Comparison of ENCODE assay signal across 25 cellular contexts in genomic region chr6:113696960-113697359, GRCh38.
DNase-seq lines count a peak whose midpoint lies in the region; ATAC-seq, FAIRE-seq and TF ChIP-seq lines count a peak whose summit lies in the region.
"Had no signal": no experiment of that assay in that cellular context is flagged by ENCODE, and none has a peak within 500 bp of the region (broad histone marks: within the 10 kb centered on the region; RNA-seq: fewer than 3 reads in every experiment).

No MANE protein-coding gene starts in this region.

- no peak overlapping the region for H2BK12ac ChIP-seq in mesenchymal stem cell (ENCODE audit: low read length in 2 of 2)

- TF ChIP-seq POLR2A in GM12891 (IDR thresholded peaks at IDR 0.05; ENCODE audit: low read depth, low read length) = no peak

- H3K27me3 Mint-ChIP-seq in activated CD8-positive, alpha-beta T cell treated with anti-CD3 and anti-CD28 coated beads for 36 hours = peaks cover 1% of the 10 kb centered on the region
- H3K27me3 Mint-ChIP-seq: activated CD4-positive, alpha-beta T cell treated with anti-CD3 and anti-CD28 coated beads, Interleukin-2, amount 10 ng/mL, durations not matched to agents 7 days and 5 days had no signal

- H3K27ac Mint-ChIP-seq in activated CD8-positive, alpha-beta T cell treated with anti-CD3 and anti-CD28 coated beads for 36 hours = no peak overlapping the region
- H3K27ac Mint-ChIP-seq: activated CD4-positive, alpha-beta T cell treated with anti-CD3 and anti-CD28 coated beads, Interleukin-2, amount 10 ng/mL, durations not matched to agents 7 days and 5 days; CD4-positive, CD25-positive, alpha-beta regulatory T cell; GM23338; nephron progenitor cell had no signal

- DNase-seq in GM12891 (ENCODE audit: insufficient read length, low spot score) = no peak
- DNase-seq in HL-60 (ENCODE audit: low read depth in 1 of 2, low spot score in 1 of 2) = no peak
- peak; percentile 83 for DNase-seq in SIG-M5 treated with dmso at 0.1 percent for 504 hours (lab: John Stamatoyannopoulos, UW; ENCODE audit: unreplicated experiment)
- DNase-seq in mesenchymal stem cell = no peak
- no peak for DNase-seq in SW480 (ENCODE audit: low spot score)
- DNase-seq in activated CD8-positive, alpha-beta T cell treated with anti-CD3 and anti-CD28 coated beads for 36 hours = no peak
- DNase-seq in NCI-H2227 treated with DMSO at 0.1 percent for 48 hours (lab: John Stamatoyannopoulos, UW) = no peak
- DNase-seq: ACHN; activated CD4-positive, alpha-beta T cell treated with anti-CD3 and anti-CD28 coated beads, Interleukin-2, amount 10 ng/mL, durations not matched to agents 7 days and 5 days; activated CD8-positive, alpha-beta memory T cell treated with anti-CD3 and anti-CD28 coated beads, Interleukin-2, amount 50 U/mL, for 48 hours; activated gamma-delta T cell; amygdala; CD4-positive, CD25-positive, alpha-beta regulatory T cell; central memory CD4-positive, alpha-beta T cell; effector CD4-positive, alpha-beta T cell; esophagus squamous epithelium; glutamatergic neuron; midbrain; NCI-H1694 treated with DMSO at 0.1 percent for 48 hours; nephron progenitor cell; stimulated activated CD4-positive, alpha-beta T cell treated with anti-CD3 and anti-CD28 coated beads, Interleukin-4, amount 100 ng/mL, for 24 hours; uterus had no signal

- no peak overlapping the region for H3K23ac ChIP-seq in mesenchymal stem cell (ENCODE audit: low read length in 2 of 2)

- no peak overlapping the region for H3K4me3 Mint-ChIP-seq in activated CD8-positive, alpha-beta T cell treated with anti-CD3 and anti-CD28 coated beads for 36 hours
- H3K4me3 Mint-ChIP-seq: activated CD4-positive, alpha-beta T cell treated with anti-CD3 and anti-CD28 coated beads, Interleukin-2, amount 10 ng/mL, durations not matched to agents 7 days and 5 days; CD4-positive, CD25-positive, alpha-beta regulatory T cell; GM23338; nephron progenitor cell had no signal

- H3K36me3 Mint-ChIP-seq in activated CD8-positive, alpha-beta T cell treated with anti-CD3 and anti-CD28 coated beads for 36 hours (ENCODE audit: low read depth) = no peaks in the 10 kb centered on the region
- H3K36me3 Mint-ChIP-seq: CD4-positive, CD25-positive, alpha-beta regulatory T cell had no signal

- H2AK5ac ChIP-seq in mesenchymal stem cell (ENCODE audit: low read length, severe bottlenecking) = no peak overlapping the region

- H2BK15ac ChIP-seq in mesenchymal stem cell (ENCODE audit: low read depth, poor library complexity, severe bottlenecking) = no peak overlapping the region

- H4K91ac ChIP-seq in mesenchymal stem cell (ENCODE audit: low read length) = no peak overlapping the region

- H3K4me2 ChIP-seq in mesenchymal stem cell (ENCODE audit: low read length, poor library complexity, severe bottlenecking) = no peak overlapping the region
- H3K4me2 ChIP-seq: GM23338 had no signal

- no peak overlapping the region for H3K18ac ChIP-seq in mesenchymal stem cell (ENCODE audit: low read depth in 1 of 2, low read length in 2 of 2)

- H3K4me1 ChIP-seq in mesenchymal stem cell (ENCODE audit: control insufficient read depth, insufficient read depth, low read depth, low read length) = no peaks in the 10 kb centered on the region
- H3K4me1 ChIP-seq: uterus had no signal

- H3K79me1 ChIP-seq in mesenchymal stem cell (replicated peaks; ENCODE audit: low read length, poor library complexity, severe bottlenecking) = no peaks in the 10 kb centered on the region

- CTCF ChIA-PET in activated CD8-positive, alpha-beta T cell treated with anti-CD3 and anti-CD28 coated beads for 36 hours (lab: Charles Lee) = no interaction called here

- no peak overlapping the region for H4K8ac ChIP-seq in mesenchymal stem cell (ENCODE audit: low read length)

- H3K4ac ChIP-seq in mesenchymal stem cell (ENCODE audit: low read depth in 1 of 2, low read length in 2 of 2) = no peak overlapping the region

- intact Hi-C loops in activated CD8-positive, alpha-beta T cell treated with anti-CD3 and anti-CD28 coated beads for 36 hours (cut with micrococcal nuclease) = no loop called here

- H2BK120ac ChIP-seq in mesenchymal stem cell (ENCODE audit: low read depth, low read length) = no peak overlapping the region

- no peaks in the 10 kb centered on the region for H3K9me3 Mint-ChIP-seq in activated CD8-positive, alpha-beta T cell treated with anti-CD3 and anti-CD28 coated beads for 36 hours
- H3K9me3 Mint-ChIP-seq: activated CD4-positive, alpha-beta T cell treated with anti-CD3 and anti-CD28 coated beads, Interleukin-2, amount 10 ng/mL, durations not matched to agents 7 days and 5 days; GM23338; nephron progenitor cell had no signal

- no peak overlapping the region for H3K4me3 ChIP-seq in HL-60 (replicated peaks; ENCODE audit: insufficient read depth, low read length)
- no peak overlapping the region for H3K4me3 ChIP-seq in mesenchymal stem cell (ENCODE audit: insufficient read depth in 1 of 2, low read depth in 1 of 2, low read length in 2 of 2)
- H3K4me3 ChIP-seq: esophagus squamous epithelium, GM23338, skin epidermis, uterus had no signal

- POLR2A ChIA-PET in activated CD8-positive, alpha-beta T cell treated with anti-CD3 and anti-CD28 coated beads for 36 hours (lab: Charles Lee) = no interaction called here

- H3K9me3 ChIP-seq in mesenchymal stem cell (ENCODE audit: control insufficient read depth, low read length) = no peaks in the 10 kb centered on the region
- H3K9me3 ChIP-seq: esophagus squamous epithelium, uterus had no signal

- H2AFZ ChIP-seq in mesenchymal stem cell (ENCODE audit: low read depth, low read length) = no peak overlapping the region
- H2AFZ ChIP-seq: GM23338 had no signal

- no peak for ATAC-seq in HG02763 (IDR thresholded peaks at IDR 0.05; ENCODE audit: unreplicated experiment)
- no peak for ATAC-seq in activated CD8-positive, alpha-beta T cell treated with anti-CD3 and anti-CD28 coated beads for 36 hours
- ATAC-seq: GM23338 had no signal

- H3K4me1 Mint-ChIP-seq in activated CD8-positive, alpha-beta T cell treated with anti-CD3 and anti-CD28 coated beads for 36 hours (ENCODE audit: low read depth) = no peaks in the 10 kb centered on the region
- H3K4me1 Mint-ChIP-seq: activated CD4-positive, alpha-beta T cell treated with anti-CD3 and anti-CD28 coated beads, Interleukin-2, amount 10 ng/mL, durations not matched to agents 7 days and 5 days; CD4-positive, CD25-positive, alpha-beta regulatory T cell had no signal

- peak overlapping the region; percentile 24 for H3K9ac ChIP-seq in mesenchymal stem cell (ENCODE audit: low read length)

- peak overlapping the region; percentile 92 for H3K27ac ChIP-seq in HL-60 (replicated peaks)
- H3K27ac ChIP-seq in mesenchymal stem cell (ENCODE audit: low read length, poor library complexity, severe bottlenecking) = no peak overlapping the region
- H3K27ac ChIP-seq: esophagus squamous epithelium, uterus had no signal

- H3K27me3 ChIP-seq in HL-60 (ENCODE audit: insufficient read depth, poor library complexity, severe bottlenecking) = no peaks in the 10 kb centered on the region
- H3K27me3 ChIP-seq in mesenchymal stem cell (ENCODE audit: control insufficient read depth in 1 of 2, insufficient read depth in 1 of 2, low read length in 2 of 2) = peaks cover 0 to 13% of the 10 kb centered on the region in 2 experiments
- H3K27me3 ChIP-seq: esophagus squamous epithelium, uterus had no signal

- H3K36me3 ChIP-seq in mesenchymal stem cell (ENCODE audit: control insufficient read depth in 1 of 2, insufficient read depth in 2 of 2, low read depth in 1 of 2, low read length in 2 of 2) = no peaks in the 10 kb centered on the region
- H3K36me3 ChIP-seq: esophagus squamous epithelium, uterus had no signal

- H3K14ac ChIP-seq in mesenchymal stem cell (ENCODE audit: low read length in 2 of 2) = no peak overlapping the region

- no peak overlapping the region for H2BK5ac ChIP-seq in mesenchymal stem cell (ENCODE audit: low read depth, low read length, poor library complexity, severe bottlenecking)

- no peak for TF ChIP-seq CTCF in HL-60 (IDR thresholded peaks at IDR 0.05; ENCODE audit: insufficient read depth, low read length)
- no peak for TF ChIP-seq CTCF in activated CD8-positive, alpha-beta T cell treated with anti-CD3 and anti-CD28 coated beads for 36 hours (IDR thresholded peaks at IDR 0.05)

- no peak for FAIRE-seq in GM12891 (lab: Jason Lieb, UNC)

TF ChIP-seq in GM12891, 5 proteins besides CTCF, POLR2A, EP300 and RAD21:
- TF ChIP-seq PAX5 (IDR thresholded peaks at IDR 0.05; ENCODE audit: insufficient read depth, low read length, severe bottlenecking) = no peak
- no peak for TF ChIP-seq POU2F2 (IDR thresholded peaks at IDR 0.05; ENCODE audit: low read depth, low read length)
- peak; percentile 70 for TF ChIP-seq SPI1 (IDR thresholded peaks at IDR 0.05; ENCODE audit: low read depth, low read length)
- TF ChIP-seq TAF1 (IDR thresholded peaks at IDR 0.05; ENCODE audit: low read depth, low read length) = no peak
